In the genomic region with DNA sequence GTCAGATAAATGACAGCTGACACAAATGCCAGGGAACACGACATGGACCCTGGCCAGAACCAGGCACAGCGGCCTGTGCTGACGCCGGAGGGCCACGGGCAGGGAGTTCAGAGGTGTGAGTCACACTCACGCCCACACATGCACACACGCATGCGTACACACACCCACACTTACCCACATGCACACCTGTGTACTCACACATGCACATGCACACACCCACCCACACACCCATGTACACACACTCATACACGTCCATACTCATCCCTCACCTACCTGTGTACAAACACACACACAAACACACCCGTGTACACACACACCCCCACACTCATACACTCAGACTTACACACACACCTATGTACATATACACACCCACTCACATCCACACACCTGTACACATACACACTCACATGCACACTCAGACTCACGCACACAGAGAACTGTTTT, we compare ENCODE assay signal across 10 cellular contexts. TPM values are rescaled to one million over a fixed set of nuclear protein-coding genes. Genes with fewer than 3 reads are reported as not detected.
DNase-seq lines count a peak whose midpoint lies in the region; ATAC-seq, FAIRE-seq and TF ChIP-seq lines count a peak whose summit lies in the region.
"Had no signal": no experiment of that assay in that cellular context is flagged by ENCODE, and none has a peak within 500 bp of the region (broad histone marks: within the 10 kb centered on the region; RNA-seq: fewer than 3 reads in every experiment).

No MANE protein-coding gene starts in this region.

- CTCF ChIA-PET in MCF 10A (lab: Yijun Ruan, JAX) = interaction anchor here (2.6 kb wide), 1 partner anchor 20 kb away, joined by 22 read pairs; no protein-coding TSS in a partner anchor
- CTCF ChIA-PET in HepG2 (lab: Yijun Ruan, JAX; ENCODE audit: low intra/inter-chr PET ratio, low total read pairs) = no interaction called here

- FAIRE-seq in HepG2 (lab: Jason Lieb, UNC) (no peak), H54 (lab: Jason Lieb, UNC) (no peak)

- DNase-seq in activated effector memory CD4-positive, alpha-beta T cell treated with anti-CD3 and anti-CD28 coated beads, Interleukin-2, amount 50 U/mL, for 16 hours = peak; percentile 71
- no peak for DNase-seq in activated effector memory CD4-positive, alpha-beta T cell treated with Interleukin-2 at 50 U/mL for 16 hours
- DNase-seq in MCF 10A (ENCODE audit: unreplicated experiment) (peak; percentile 69), HepG2 (ENCODE audit: low spot score) (no peak), type B pancreatic cell (ENCODE audit: extremely low spot score, unreplicated experiment) (no peak), H54 (ENCODE audit: insufficient read length, low spot score) (no peak), cerebellar cortex (ENCODE audit: low spot score) (no peak), NCI-H510A (lab: John Stamatoyannopoulos, UW) (no peak)
- DNase-seq: AML-193, NCI-H1436 treated with DMSO at 0.1 percent for 48 hours had no signal

- no peak for ATAC-seq in HepG2

- TF ChIP-seq EP300 in HepG2 (IDR thresholded peaks at IDR 0.05; ENCODE audit: low read depth in 2 of 2, low read length in 2 of 2) (no peak), HepG2 (CRISPR knock-in tag; IDR thresholded peaks at IDR 0.05; ENCODE audit: borderline replicate concordance) (no peak)

- H3K27me3 Mint-ChIP-seq in MCF 10A (ENCODE audit: insufficient read depth, unreplicated experiment) (no peaks in the 10 kb centered on the region), type B pancreatic cell (no peaks in the 10 kb centered on the region)

- H3K4me1 Mint-ChIP-seq in MCF 10A (ENCODE audit: insufficient read depth, unreplicated experiment) (peaks cover 30% of the 10 kb centered on the region), type B pancreatic cell (ENCODE audit: unreplicated experiment) (peaks cover 58% of the 10 kb centered on the region)

- TF ChIP-seq RAD21 in HepG2 (CRISPR knock-in tag; IDR thresholded peaks at IDR 0.05) = no peak

- H3K4me1 ChIP-seq in HepG2 (ENCODE audit: insufficient read depth, low read length) = peaks cover 41% of the 10 kb centered on the region

- H3K27me3 ChIP-seq in HepG2 (ENCODE audit: control insufficient read depth in 1 of 2, insufficient read depth in 2 of 2, low read length in 2 of 2) = no peaks in the 10 kb centered on the region

- in situ Hi-C loops in HepG2 (cut with HindIII; ENCODE audit: extremely low pct_ligation_motif_present, low pct_unique_long_range_greater_than_20kb) = no loop called here

- H3K9me3 Mint-ChIP-seq in MCF 10A (ENCODE audit: unreplicated experiment) (no peaks in the 10 kb centered on the region), type B pancreatic cell (no peaks in the 10 kb centered on the region)

- H3K4me3 Mint-ChIP-seq in MCF 10A (ENCODE audit: unreplicated experiment) = peak overlapping the region; percentile 56
- no peak overlapping the region for H3K4me3 Mint-ChIP-seq in type B pancreatic cell

- WGBS in HepG2 (ENCODE audit: low lambda C conversion rate) = 100% methylated on average over 3 of the region's 11 CpGs

- POLR2A ChIA-PET in MCF 10A (lab: Yijun Ruan, JAX) (interaction anchor here (0.6 to 1.4 kb wide), 5 partner anchors 9 to 137 kb away, joined by 3 to 4 read pairs (median 3); no protein-coding TSS in a partner anchor), HepG2 (lab: Yijun Ruan, JAX) (no interaction called here)

- H3K27ac Mint-ChIP-seq in MCF 10A (ENCODE audit: low read depth, unreplicated experiment) = peak overlapping the region; percentile 3
- peak overlapping the region; percentile 69 for H3K27ac Mint-ChIP-seq in type B pancreatic cell

- H3K79me2 ChIP-seq in HepG2 (ENCODE audit: insufficient read depth, low read length) = peaks cover 49% of the 10 kb centered on the region

- H3K9ac ChIP-seq in HepG2 (ENCODE audit: insufficient read depth, low read depth, low read length) = no peak overlapping the region

- no peak overlapping the region for H3K4me3 ChIP-seq in HepG2 (replicated peaks in 1 of 3; ENCODE audit: insufficient read depth in 1 of 3, low read depth in 2 of 3, low read length in 3 of 3)

- TF ChIP-seq POLR2A in HepG2 (IDR thresholded peaks at IDR 0.05; ENCODE audit: insufficient read depth in 1 of 2, low read depth in 2 of 2, low read length in 2 of 2) (no peak), H54 (IDR thresholded peaks at IDR 0.05; ENCODE audit: low read depth, low read length) (no peak)

- no peak for TF ChIP-seq CTCF in MCF 10A (IDR thresholded peaks at IDR 0.05; ENCODE audit: unreplicated experiment)
- no peak for TF ChIP-seq CTCF in HepG2 (CRISPR knock-in tag; IDR thresholded peaks at IDR 0.05)
- TF ChIP-seq CTCF in type B pancreatic cell (conservative IDR thresholded peaks at IDR 0.05) = no peak

- H2AFZ ChIP-seq in HepG2 (ENCODE audit: low read length) = no peak overlapping the region

- H3K36me3 ChIP-seq in HepG2 (replicated peaks in 1 of 2; ENCODE audit: control insufficient read depth in 1 of 2, insufficient read depth in 2 of 2, low read length in 2 of 2) = peaks cover 3 to 6% of the 10 kb centered on the region in 2 experiments; a peak in 2 of 5 replicates

- intact Hi-C loops in MCF 10A (cut with micrococcal nuclease) = loop anchor here (2.0 kb wide), 1 partner anchor 31 kb away; no protein-coding TSS in a partner anchor
- intact Hi-C loops in HepG2 (cut with micrococcal nuclease; ENCODE audit: unreplicated experiment) = no loop called here

- H3K27ac ChIP-seq in HepG2 (ENCODE audit: extremely low read length, insufficient read depth, low read length) = no peak overlapping the region

- H3K36me3 Mint-ChIP-seq in MCF 10A (ENCODE audit: insufficient read depth, unreplicated experiment) (peaks cover 10% of the 10 kb centered on the region), type B pancreatic cell (peaks cover 14% of the 10 kb centered on the region)

- H3K4me2 ChIP-seq in HepG2 (ENCODE audit: low read depth, low read length) = no peak overlapping the region

- H4K20me1 ChIP-seq in HepG2 (ENCODE audit: insufficient read depth, low read length) = peaks cover 9% of the 10 kb centered on the region

- H3K9me3 ChIP-seq in HepG2 (ENCODE audit: low read length) = no peaks in the 10 kb centered on the region

- no TSS peak for BruUV-seq in MCF 10A (replicated peaks; lab: Mats Ljungman, UMichigan)
- no TSS peak for BruUV-seq in HepG2 (replicated peaks; lab: Mats Ljungman, UMichigan)

TF ChIP-seq in HepG2, 621 proteins besides CTCF, POLR2A, EP300 and RAD21:
- TF ChIP-seq, protein P1, sequence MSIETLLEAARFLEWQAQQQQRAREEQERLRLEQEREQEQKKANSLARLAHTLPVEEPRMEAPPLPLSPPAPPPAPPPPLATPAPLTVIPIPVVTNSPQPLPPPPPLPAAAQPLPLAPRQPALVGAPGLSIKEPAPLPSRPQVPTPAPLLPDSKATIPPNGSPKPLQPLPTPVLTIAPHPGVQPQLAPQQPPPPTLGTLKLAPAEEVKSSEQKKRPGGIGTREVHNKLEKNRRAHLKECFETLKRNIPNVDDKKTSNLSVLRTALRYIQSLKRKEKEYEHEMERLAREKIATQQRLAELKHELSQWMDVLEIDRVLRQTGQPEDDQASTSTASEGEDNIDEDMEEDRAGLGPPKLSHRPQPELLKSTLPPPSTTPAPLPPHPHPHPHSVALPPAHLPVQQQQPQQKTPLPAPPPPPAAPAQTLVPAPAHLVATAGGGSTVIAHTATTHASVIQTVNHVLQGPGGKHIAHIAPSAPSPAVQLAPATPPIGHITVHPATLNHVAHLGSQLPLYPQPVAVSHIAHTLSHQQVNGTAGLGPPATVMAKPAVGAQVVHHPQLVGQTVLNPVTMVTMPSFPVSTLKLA (IDR thresholded peaks at IDR 0.05) = peak; percentile 49
- TF ChIP-seq JUNB (CRISPR knock-in tag; IDR thresholded peaks at IDR 0.05; ENCODE audit: borderline replicate concordance) (0 out of 2 replicates have a peak, but pooled peaks have one; percentile 22), CEBPB (IDR thresholded peaks at IDR 0.05; ENCODE audit: borderline replicate concordance, low read depth, low read length) (no peak), ZNF205 (CRISPR knock-in tag; IDR thresholded peaks at IDR 0.05) (no peak), ZNF329 (CRISPR knock-in tag; IDR thresholded peaks at IDR 0.05; ENCODE audit: low read depth) (no peak)
- TF ChIP-seq, protein P2, sequence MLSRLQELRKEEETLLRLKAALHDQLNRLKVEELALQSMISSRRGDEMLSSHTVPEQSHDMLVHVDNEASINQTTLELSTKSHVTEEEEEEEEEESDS (CRISPR knock-in tag; IDR thresholded peaks at IDR 0.05; ENCODE audit: borderline replicate concordance) = no peak

RNA-seq across cellular contexts. Expression of a gene that starts 40.4 kb away (rescaled TPM):
- 53.9 and 59.0 TPM in 2 replicates for total RNA-seq in MCF 10A (2022)
- total RNA-seq in HepG2 (2016; rRNA removed; fragmentation: Illumina TruSeq; extraction: Trizol) = 11.6 and 12.2 TPM in 2 replicates
- total RNA-seq in HepG2 (2016; cell fraction: cytosol; rRNA removed; fragmentation: Illumina TruSeq; extraction: Trizol; ENCODE audit: low read depth) = 8.6 and 9.6 TPM in 2 replicates
- total RNA-seq in HepG2 (2016; cell fraction: insoluble cytoplasmic fraction; rRNA removed; fragmentation: Illumina TruSeq; extraction: Trizol) = 9.5 and 12.5 TPM in 2 replicates
- 12.7 and 15.3 TPM in 2 replicates for total RNA-seq in HepG2 (2016; cell fraction: membrane; rRNA removed; fragmentation: Illumina TruSeq; extraction: Trizol)
- total RNA-seq in HepG2 (2016; cell fraction: nucleus; rRNA removed; fragmentation: Illumina TruSeq; extraction: Trizol) = 8.8 and 10.0 TPM in 2 replicates
- polyA plus RNA-seq in HepG2 (2011; rRNA removed) = 11.7 and 12.7 TPM in 2 replicates
- polyA plus RNA-seq in HepG2 (2011; cell fraction: cytosol; rRNA removed) = 7.4 and 11.8 TPM in 2 replicates
- 27.2 and 40.6 TPM in 2 replicates for polyA plus RNA-seq in HepG2 (2011; cell fraction: nucleus; rRNA removed)
- polyA plus RNA-seq in HepG2 (2012) = 11.3 and 13.5 TPM in 2 replicates
- 4.7 and 6.0 TPM in 2 replicates for polyA plus RNA-seq in HepG2 (2016; cell fraction: cytosol; fragmentation: Illumina TruSeq; extraction: Trizol; ENCODE audit: low read depth)
- polyA plus RNA-seq in HepG2 (2016; cell fraction: insoluble cytoplasmic fraction; fragmentation: Illumina TruSeq; extraction: Trizol; ENCODE audit: low read depth) = 21.6 and 27.3 TPM in 2 replicates
- polyA plus RNA-seq in HepG2 (2016; cell fraction: membrane; fragmentation: Illumina TruSeq; extraction: Trizol; ENCODE audit: low read depth) = 15.1 and 15.5 TPM in 2 replicates
- polyA plus RNA-seq in HepG2 (2016; cell fraction: nucleus; fragmentation: Illumina TruSeq; extraction: Trizol; ENCODE audit: insufficient read depth, low read depth) = 29.9 and 38.7 TPM in 2 replicates
- polyA minus RNA-seq in HepG2 (2011; rRNA and poly(A)+ RNA removed; ENCODE audit: low replicate concordance) = 22.8 and 26.1 TPM in 2 replicates
- 20.7 and 22.7 TPM in 2 replicates for polyA minus RNA-seq in HepG2 (2011; cell fraction: cytosol; rRNA and poly(A)+ RNA removed)
- 5.4 and 5.6 TPM in 2 replicates for polyA minus RNA-seq in HepG2 (2011; cell fraction: nucleus; rRNA and poly(A)+ RNA removed)
- total RNA-seq in type B pancreatic cell (ENCODE audit: low replicate concordance) = 51.3 and 106 TPM in 2 replicates

Comparison
In these comparisons a context has a peak if more than half of its experiments do, and no peak if none do; other contexts are left out.
1. DNase-seq: peak in activated effector memory CD4-positive, alpha-beta T cell treated with anti-CD3 and anti-CD28 coated beads, Interleukin-2, amount 50 U/mL, for 16 hours (single experiment) and MCF 10A (single experiment); none in activated effector memory CD4-positive, alpha-beta T cell treated with Interleukin-2 at 50 U/mL for 16 hours (single experiment), HepG2 (single experiment), type B pancreatic cell (single experiment), H54 (single experiment), cerebellar cortex (single experiment) and NCI-H510A (single experiment).